Comparison of ENCODE assay signal across 26 cellular contexts in genomic region chr5:81893961-81894360, GRCh38.
"Had no signal": no experiment of that assay in that cellular context is flagged by ENCODE, and none has a peak within 500 bp of the region (broad histone marks: within the 10 kb centered on the region; RNA-seq: fewer than 3 reads in every experiment).

No MANE protein-coding gene starts in this region.

- H3K27me3 ChIP-seq: cardiac muscle cell, sigmoid colon, stomach, suprapubic skin, tibial nerve, uterus had no signal

- H3K4me1 ChIP-seq: lower lobe of right lung, sigmoid colon, stomach, suprapubic skin, tibial nerve, uterus had no signal

- H3K9me3 ChIP-seq: lower lobe of right lung, sigmoid colon, suprapubic skin, tibial nerve, uterus had no signal

- H3K4me2 ChIP-seq: smooth muscle cell had no signal

- H3K27ac ChIP-seq: cardiac muscle cell, lower lobe of right lung, sigmoid colon, stomach, suprapubic skin, tibial nerve, uterus had no signal

- H3K4me3 Mint-ChIP-seq: activated naive CD4-positive, alpha-beta T cell treated with anti-CD3 and anti-CD28 coated beads for 36 hours; activated T-cell treated with anti-CD3 and anti-CD28 coated beads, Interleukin-2, amount 50 U/mL, for 4 hours; naive B cell; stimulated activated memory B cell treated with anti-CD40 and anti-IgM and Interleukin-4, amounts not matched to agents 10 μg/mL and 1 μg/mL and 100 μg/mL, for 72 hours had no signal

- H3K27me3 Mint-ChIP-seq: naive B cell; stimulated activated memory B cell treated with anti-CD40 and anti-IgM and Interleukin-4, amounts not matched to agents 10 μg/mL and 1 μg/mL and 100 μg/mL, for 72 hours had no signal

- H3K27ac Mint-ChIP-seq: activated naive CD4-positive, alpha-beta T cell treated with anti-CD3 and anti-CD28 coated beads for 36 hours; naive B cell; progenitor cell of endocrine pancreas; stimulated activated memory B cell treated with anti-CD40 and anti-IgM and Interleukin-4, amounts not matched to agents 10 μg/mL and 1 μg/mL and 100 μg/mL, for 72 hours had no signal

- DNase-seq: activated CD4-positive, alpha-beta T cell treated with anti-CD3 and anti-CD28 coated beads for 4 hours; activated CD4-positive, alpha-beta T cell treated with anti-CD3 and anti-CD28 coated beads, Interleukin-2, amount 50 U/mL, for 48 hours; activated CD4-positive, CD25-positive, alpha-beta regulatory T cell; activated CD8-positive, alpha-beta memory T cell treated with anti-CD3 and anti-CD28 coated beads, Interleukin-2, amount 50 U/mL, for 48 hours; activated naive CD4-positive, alpha-beta T cell treated with anti-CD3 and anti-CD28 coated beads for 36 hours; activated T-cell treated with anti-CD3 and anti-CD28 coated beads, Interleukin-2, amount 50 U/mL, for 4 hours; effector CD8-positive, alpha-beta T cell; foreskin melanocyte; kidney; lower lobe of right lung; naive B cell; occipital lobe; retina; sigmoid colon; stimulated activated CD4-positive, alpha-beta T cell treated with anti-CD3 and anti-CD28 coated beads, Interleukin-15, amount 100 ng/mL, for 24 hours; stomach; uterus had no signal

- H3K36me3 ChIP-seq: cardiac muscle cell, lower lobe of right lung, sigmoid colon, stomach, suprapubic skin, tibial nerve, uterus had no signal

- ATAC-seq: activated T-cell treated with anti-CD3 and anti-CD28 coated beads, Interleukin-2, amount 50 U/mL, for 4 hours; esophagus mucosa; left lobe of liver; lower lobe of right lung; stimulated activated memory B cell treated with anti-CD40 and anti-IgM and Interleukin-4, amounts not matched to agents 10 μg/mL and 1 μg/mL and 100 μg/mL, for 72 hours had no signal

- H3K4me1 Mint-ChIP-seq: naive B cell; stimulated activated memory B cell treated with anti-CD40 and anti-IgM and Interleukin-4, amounts not matched to agents 10 μg/mL and 1 μg/mL and 100 μg/mL, for 72 hours had no signal

- FAIRE-seq: endothelial cell of umbilical vein, kidney had no signal

- H3K4me3 ChIP-seq: cardiac muscle cell, lower lobe of right lung, sigmoid colon, smooth muscle cell, stomach, suprapubic skin, tibial nerve, uterus had no signal
